In the genomic region with DNA sequence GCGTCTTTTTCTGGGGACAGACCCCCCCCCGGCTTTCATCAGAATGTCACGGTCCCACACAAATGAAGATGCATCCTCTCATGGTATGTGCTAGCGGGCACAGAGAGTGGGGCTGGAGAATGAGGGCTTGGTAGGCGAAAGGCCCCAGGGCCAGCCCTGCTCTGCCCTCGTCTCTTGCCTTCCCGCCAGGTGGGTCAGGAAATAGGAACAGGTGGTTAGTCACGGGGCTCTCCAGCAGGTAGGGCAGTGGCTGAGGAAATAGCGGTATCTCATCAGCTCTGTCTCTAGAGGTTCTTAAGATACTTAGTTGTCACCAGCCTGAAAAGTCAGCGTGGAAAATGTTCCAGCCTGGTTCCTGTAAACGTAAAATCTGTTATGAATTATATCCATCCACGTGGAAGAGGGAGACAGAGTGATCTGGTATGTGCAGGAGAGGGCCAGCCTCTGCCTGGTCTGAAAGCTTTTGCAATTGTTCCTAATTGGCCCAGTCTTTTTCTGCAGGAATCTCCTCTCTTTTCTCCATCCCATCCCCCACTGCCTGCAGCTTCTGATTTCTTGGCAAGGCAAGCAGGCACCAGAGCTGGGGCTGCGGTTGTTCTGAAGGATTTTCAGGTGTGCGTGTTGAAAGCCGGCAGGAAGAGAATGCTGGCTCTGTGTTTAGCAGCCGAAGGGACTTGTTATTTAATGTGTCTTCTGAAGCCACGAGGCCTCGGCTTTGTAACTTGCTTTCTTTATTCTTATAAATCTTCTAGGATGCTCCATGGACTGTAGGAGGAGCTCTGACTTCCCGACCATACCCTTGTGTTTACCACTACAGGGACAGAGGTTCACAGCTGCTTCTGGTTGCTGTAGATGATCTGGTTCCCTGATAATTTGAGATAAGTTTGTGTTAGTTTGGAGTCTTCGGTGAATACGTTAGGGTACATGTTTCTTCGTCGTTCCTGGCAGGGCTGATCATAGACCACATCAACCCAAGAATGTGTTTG, we compare ENCODE assay signal across 11 cellular contexts.
A peak's percentile ranks its signal among the peaks of the same experiment; 100 is the strongest.
DNase-seq lines count a peak whose midpoint lies in the region; ATAC-seq and TF ChIP-seq lines count a peak whose summit lies in the region.
"Had no signal": no experiment of that assay in that cellular context is flagged by ENCODE, and none has a peak within 500 bp of the region (broad histone marks: within the 10 kb centered on the region; RNA-seq: fewer than 3 reads in every experiment).

No MANE protein-coding gene starts in this region.

- TF ChIP-seq CTCF in astrocyte of the cerebellum (IDR thresholded peaks at IDR 0.05; ENCODE audit: low read depth, low read length, missing control alignments) (peak; percentile 52), psoas muscle (IDR thresholded peaks at IDR 0.05) (no peak)

- H3K9ac ChIP-seq in stomach smooth muscle (ENCODE audit: low read length in 2 of 2), result peak overlapping the region in 1 of 2 donors; percentile 46

- H3K27me3 ChIP-seq in stomach smooth muscle (ENCODE audit: control insufficient read depth in 1 of 2, insufficient read depth in 2 of 2, low read length in 2 of 2) (no peaks in the 10 kb centered on the region), psoas muscle (ENCODE audit: insufficient read depth in 3 of 3, low read length in 2 of 3) (peaks cover 0 to 14% (median 3%) of the 10 kb centered on the region in 3 donors)

- no peaks in the 10 kb centered on the region for H3K9me3 ChIP-seq in stomach smooth muscle (ENCODE audit: control insufficient read depth in 2 of 2, low read length in 2 of 2)
- no peaks in the 10 kb centered on the region for H3K9me3 ChIP-seq in psoas muscle

- 52% methylated on average over 23 of the region's 23 CpGs for WGBS in psoas muscle, 3 donors

- H3K36me3 ChIP-seq in stomach smooth muscle (ENCODE audit: control insufficient read depth in 2 of 2, insufficient read depth in 2 of 2, low read length in 2 of 2) (peaks cover 2 to 3% of the 10 kb centered on the region in 2 donors), psoas muscle (ENCODE audit: insufficient read depth in 1 of 2, low read depth in 1 of 2) (no peaks in the 10 kb centered on the region)

- peak overlapping the region; percentile 60 for H3K27ac ChIP-seq in stomach smooth muscle (ENCODE audit: low read length)
- no peak overlapping the region for H3K27ac ChIP-seq in psoas muscle

- in situ Hi-C loops in astrocyte of the cerebellum (cut with HindIII; ENCODE audit: low sequenced_read_pairs), result loop anchor here (5.0 kb wide), 1 partner anchor 63 kb away; no protein-coding TSS in a partner anchor

- DNase-seq in HCEC 1CT (peak; percentile 66), astrocyte of the cerebellum (ENCODE audit: low read depth) (peak; percentile 74), iPS-NIHi11 (ENCODE audit: low spot score) (peak; percentile 40), psoas muscle (no peak), NCI-H1048 (lab: John Stamatoyannopoulos, UW) (no peak), NCI-H1105 treated with DMSO at 0.1 percent for 48 hours (lab: John Stamatoyannopoulos, UW) (no peak)
- DNase-seq: SHP77 treated with DMSO at 0.1 percent for 48 hours; stimulated activated CD4-positive, alpha-beta T cell treated with anti-CD3 and anti-CD28 coated beads, Interleukin-15, amount 100 ng/mL, for 24 hours had no signal

- ATAC-seq in psoas muscle (no peak), GM18505 (IDR thresholded peaks at IDR 0.05; ENCODE audit: unreplicated experiment) (no peak)
- ATAC-seq: activated T-helper 17 cell treated with anti-CD3 and anti-CD28 coated beads, Interleukin-2, amount 50 U/mL, for 72 hours had no signal

- TF ChIP-seq POLR2A in GM18505 (IDR thresholded peaks at IDR 0.05; ENCODE audit: borderline replicate concordance, extremely low read depth, insufficient read depth, insufficient read length), result no peak

- intact Hi-C loops in psoas muscle (cut with DNase I), result no loop called here

- H3K4me3 ChIP-seq in astrocyte of the cerebellum (ENCODE audit: low read depth, low read length), result no peak overlapping the region
- H3K4me3 ChIP-seq in stomach smooth muscle (ENCODE audit: low read length in 2 of 2), result peak overlapping the region in 1 of 2 donors; percentile 44
- no peak overlapping the region for H3K4me3 ChIP-seq in psoas muscle

- H3K4me1 ChIP-seq in stomach smooth muscle (ENCODE audit: control insufficient read depth, insufficient read depth, low read length), result peaks cover 43% of the 10 kb centered on the region
- H3K4me1 ChIP-seq in psoas muscle, result no peaks in the 10 kb centered on the region

Comparison
In these comparisons a context has a peak if more than half of its experiments do, and no peak if none do; other contexts are left out.
1. DNase-seq: peak in HCEC 1CT (single experiment), astrocyte of the cerebellum (single experiment) and iPS-NIHi11 (single experiment); none in psoas muscle (0 of 2), NCI-H1048 (single experiment) and NCI-H1105 treated with DMSO at 0.1 percent for 48 hours (single experiment).